ENCODE assay signal across 15 cellular contexts in genomic region chr20:44181611-44182010, GRCh38. TPM values are rescaled to one million over a fixed set of nuclear protein-coding genes. Genes with fewer than 3 reads are reported as not detected.
DNase-seq lines count a peak whose midpoint lies in the region; ATAC-seq and TF ChIP-seq lines count a peak whose summit lies in the region.
"Had no signal": no experiment of that assay in that cellular context is flagged by ENCODE, and none has a peak within 500 bp of the region (broad histone marks: within the 10 kb centered on the region; RNA-seq: fewer than 3 reads in every experiment).

No MANE protein-coding gene starts in this region.

- in situ Hi-C loops in G401 (cut with HindIII; ENCODE audit: low sequenced_read_pairs): no loop called here

- intact Hi-C loops in left ventricle myocardium superior (cut with micrococcal nuclease): no loop called here

- H3K9me3 ChIP-seq in RWPE2 (ENCODE audit: severe bottlenecking): no peaks in the 10 kb centered on the region

- H3K36me3 ChIP-seq in RWPE2 (ENCODE audit: low read depth) (peaks cover 18% of the 10 kb centered on the region), rectal smooth muscle tissue (ENCODE audit: control insufficient read depth, insufficient read depth, low read length) (no peaks in the 10 kb centered on the region)

- DNase-seq in G401 (ENCODE audit: low spot score) (peak; percentile 83), RWPE2 (ENCODE audit: low spot score) (no peak), left ventricle myocardium superior (peak; percentile 62), DMS53 treated with DMSO at 0.1 percent for 48 hours (lab: John Stamatoyannopoulos, UW; ENCODE audit: unreplicated experiment) (no peak)
- DNase-seq in stimulated activated CD4-positive, alpha-beta T cell treated with anti-CD3 and anti-CD28 coated beads, Interleukin-2, amount 100 ng/mL, for 48 hours: no peak
- DNase-seq: NCI-H1436 treated with DMSO at 0.1 percent for 48 hours, NCI-H510A, small intestine had no signal

- H3K4me1 ChIP-seq in RWPE2 (ENCODE audit: insufficient read depth, poor library complexity, severe bottlenecking): peaks cover 32% of the 10 kb centered on the region
- peaks cover 38% of the 10 kb centered on the region for H3K4me1 ChIP-seq in rectal smooth muscle tissue (ENCODE audit: control insufficient read depth, insufficient read depth, low read length)

- no peak for TF ChIP-seq CTCF in RWPE2 (IDR thresholded peaks at IDR 0.05; ENCODE audit: poor library complexity, severe bottlenecking)

- H3K9ac ChIP-seq in rectal smooth muscle tissue (ENCODE audit: low read length): no peak overlapping the region

- peak overlapping the region; percentile 1 for H3K27ac ChIP-seq in RWPE2 (ENCODE audit: poor library complexity, severe bottlenecking)
- H3K27ac ChIP-seq in rectal smooth muscle tissue (ENCODE audit: low read depth, low read length): peak overlapping the region; percentile 96
- H3K27ac ChIP-seq: epithelial cell of prostate had no signal

- H3K27me3 ChIP-seq in RWPE2 (ENCODE audit: insufficient read depth, poor library complexity, severe bottlenecking) (no peaks in the 10 kb centered on the region), rectal smooth muscle tissue (ENCODE audit: control insufficient read depth, insufficient read depth, low read length) (no peaks in the 10 kb centered on the region)

- H3K4me3 ChIP-seq in RWPE2 (ENCODE audit: severe bottlenecking): no peak overlapping the region
- H3K4me3 ChIP-seq in rectal smooth muscle tissue (ENCODE audit: low read length): peak overlapping the region; percentile 38

- ATAC-seq in RWPE2 (ENCODE audit: low read depth): no peak
- ATAC-seq in left ventricle myocardium superior: peak; percentile 58
- ATAC-seq in HG03095 (IDR thresholded peaks at IDR 0.05; ENCODE audit: unreplicated experiment): no peak
- ATAC-seq in GM18502 (IDR thresholded peaks at IDR 0.05; ENCODE audit: poor library complexity, unreplicated experiment): no peak
- ATAC-seq: activated naive CD4-positive, alpha-beta T cell treated with anti-CD3 and anti-CD28 coated beads, Interleukin-2, amount 50 U/mL, for 72 hours; left colon had no signal

RNA-seq across cellular contexts. Expression of gene JPH2, which starts 5.4 kb away (rescaled TPM):
- 0.24 and 1.8 TPM in 2 replicates for total RNA-seq in G401 (2014; rRNA removed; shearing (Covaris generic))
- total RNA-seq in left ventricle myocardium superior: 182 TPM
- total RNA-seq: T-helper 1 cell treated with Interleukin-12 subunit alpha and Interleukin-12 subunit beta and Interleukin-4 antibody, amounts not matched to agents 30 ng/mL and 1 ng/mL, for 36 hours had no signal

RNA-seq across cellular contexts. Expression of gene OSER1, which starts 29.0 kb away (rescaled TPM):
- total RNA-seq in G401 (2014; rRNA removed; shearing (Covaris generic)): 39.2 and 39.8 TPM in 2 replicates
- 35.2 TPM for total RNA-seq in left ventricle myocardium superior

Comparison
In these comparisons a context has a peak if more than half of its experiments do, and no peak if none do; other contexts are left out.
1. DNase-seq: peak in G401 (single experiment) and left ventricle myocardium superior (single experiment); none in RWPE2 (single experiment), DMS53 treated with DMSO at 0.1 percent for 48 hours (single experiment) and stimulated activated CD4-positive, alpha-beta T cell treated with anti-CD3 and anti-CD28 coated beads, Interleukin-2, amount 100 ng/mL, for 48 hours (0 of 2).
2. RNA of gene JPH2, which starts 5.4 kb away (total RNA-seq): 182 TPM in left ventricle myocardium superior (single experiment); 0.24 to 1.8 TPM in G401; every median in the first group is over 10 times any median in the second.